In genomic region chr2:67400560-67401464, GRCh38 we compare ENCODE assay signal across 15 cellular contexts. TPM values are rescaled to one million over a fixed set of nuclear protein-coding genes. Genes with fewer than 3 reads are reported as not detected.
DNase-seq lines count a peak whose midpoint lies in the region; ATAC-seq, FAIRE-seq and TF ChIP-seq lines count a peak whose summit lies in the region.
"Had no signal": no experiment of that assay in that cellular context is flagged by ENCODE, and none has a peak within 500 bp of the region (broad histone marks: within the 10 kb centered on the region; RNA-seq: fewer than 3 reads in every experiment).

No MANE protein-coding gene starts in this region.

- H3K27ac ChIP-seq in epithelial cell of prostate (peak overlapping the region; percentile 93), small intestine (ENCODE audit: low read depth in 1 of 2, low read length in 1 of 2) (no peak overlapping the region)
- H3K27ac ChIP-seq: right atrium auricular region had no signal

- CTCF ChIA-PET in HEK293T (lab: Yijun Ruan, JAX): interaction anchor here (0.7 to 1.6 kb wide), 2 partner anchors 12 to 775 kb away, joined by 3 read pairs; no protein-coding TSS in a partner anchor

- DNase-seq in HEK293T (ENCODE audit: extremely low spot score) (no peak), RKO (ENCODE audit: low spot score) (peak; percentile 39), epithelial cell of prostate (ENCODE audit: low read depth, low spot score) (no peak), small intestine (no peak), GM19239 (ENCODE audit: insufficient read length, low spot score) (no peak), NCI-H1092 (lab: John Stamatoyannopoulos, UW) (no peak)
- DNase-seq: activated CD8-positive, alpha-beta T cell treated with anti-CD3 and anti-CD28 coated beads, Interleukin-2, amount 10 ng/mL, durations not matched to agents 7 days and 5 days; activated naive CD4-positive, alpha-beta T cell treated with anti-CD3 and anti-CD28 coated beads, Interleukin-2, amount 50 U/mL, for 16 hours; CD8-positive, alpha-beta memory T cell; cortex of kidney; left cardiac atrium; naive thymus-derived CD8-positive, alpha-beta T cell; NCI-H2171 treated with DMSO at 0.1 percent for 48 hours had no signal

- FAIRE-seq in small intestine (lab: Jason Lieb, UNC) (peak; percentile 15), GM19239 (lab: Jason Lieb, UNC) (no peak)

- H3K4me1 ChIP-seq in small intestine (ENCODE audit: control insufficient read depth in 2 of 2, insufficient read depth in 1 of 2, low read depth in 1 of 2, low read length in 1 of 2): no peaks in the 10 kb centered on the region

- 88 to 93% (median 90%) methylated on average over 4 of the region's 4 CpGs for WGBS in small intestine, 3 donors

- POLR2A ChIA-PET in HEK293T (lab: Yijun Ruan, JAX): no interaction called here

- no peaks in the 10 kb centered on the region for H3K27me3 ChIP-seq in small intestine (ENCODE audit: control insufficient read depth in 2 of 2, insufficient read depth in 2 of 2, low read length in 2 of 2)
- H3K27me3 ChIP-seq: right atrium auricular region had no signal

- no peak for ATAC-seq in esophagus mucosa
- ATAC-seq: activated CD8-positive, alpha-beta T cell treated with anti-CD3 and anti-CD28 coated beads, Interleukin-2, amount 10 ng/mL, durations not matched to agents 7 days and 5 days; left cardiac atrium; naive thymus-derived CD8-positive, alpha-beta T cell had no signal

- no peak overlapping the region for H3K4me3 ChIP-seq in small intestine (ENCODE audit: low read depth in 1 of 2, low read length in 2 of 2)
- H3K4me3 ChIP-seq: right atrium auricular region had no signal

- H3K9me3 ChIP-seq in small intestine (ENCODE audit: control insufficient read depth, low read depth): no peaks in the 10 kb centered on the region
- H3K9me3 ChIP-seq: right atrium auricular region had no signal

- H3K36me3 ChIP-seq in small intestine (ENCODE audit: control insufficient read depth in 2 of 2, insufficient read depth in 2 of 2, low read length in 2 of 2): peaks cover 0 to 2% of the 10 kb centered on the region in 2 donors

TF ChIP-seq in HEK293T, 16 proteins besides CTCF, POLR2A, EP300 and RAD21:
- TF ChIP-seq PKNOX1 (IDR thresholded peaks at IDR 0.05) (peak; percentile 40; the same call in 1 of the 2 replicates), ARNT (IDR thresholded peaks at IDR 0.05) (no peak)

RNA-seq across cellular contexts. Expression of gene ETAA1, which starts 3.7 kb away (rescaled TPM):
- polyA plus RNA-seq in small intestine: 1 to 10 TPM; 3.2 to 5.4 (median 5.1) TPM
- 6.4 TPM for total RNA-seq in esophagus mucosa
